ENCODE assay signal across 23 cellular contexts in genomic region chr18:70200286-70200685, GRCh38. TPM values are rescaled to one million over a fixed set of nuclear protein-coding genes. Genes with fewer than 3 reads are reported as not detected.
DNase-seq lines count a peak whose midpoint lies in the region; FAIRE-seq and TF ChIP-seq lines count a peak whose summit lies in the region.
"Had no signal": no experiment of that assay in that cellular context is flagged by ENCODE, and none has a peak within 500 bp of the region (broad histone marks: within the 10 kb centered on the region; RNA-seq: fewer than 3 reads in every experiment).

No MANE protein-coding gene starts in this region.

- H4K20me1 ChIP-seq in neural progenitor cell (ENCODE audit: low read depth), result no peaks in the 10 kb centered on the region

- H3F3A ChIP-seq in neural progenitor cell (ENCODE audit: low read depth), result peaks cover 7% of the 10 kb centered on the region

- peak; percentile 100 for FAIRE-seq in D721Med (lab: Jason Lieb, UNC)
- FAIRE-seq: A549, G401.6, GM12892, H1 had no signal

- no peak for TF ChIP-seq CTCF in D721Med (IDR thresholded peaks at IDR 0.05; ENCODE audit: insufficient read depth, missing control alignments)
- no peak for TF ChIP-seq CTCF in WERI-Rb-1 (IDR thresholded peaks at IDR 0.05; ENCODE audit: low read depth, low read length)
- no peak for TF ChIP-seq CTCF in neural progenitor cell (IDR thresholded peaks at IDR 0.05)

- H3K27ac Mint-ChIP-seq in neural progenitor cell, result no peak overlapping the region
- H3K27ac Mint-ChIP-seq: CD14-positive monocyte; CD4-positive, alpha-beta T cell had no signal

- H3K4me3 ChIP-seq in WERI-Rb-1 (ENCODE audit: low read depth, low read length) (no peak overlapping the region), neural progenitor cell (no peak overlapping the region)
- H3K4me3 ChIP-seq: A549; BLaER1 treated with 17β-estradiol and CSF1 and Interleukin-3, amounts not matched to agents 10 nM and 100 nM; GM23248 had no signal

- H3K27ac ChIP-seq in WERI-Rb-1, result peak overlapping the region; percentile 57
- no peak overlapping the region for H3K27ac ChIP-seq in neural progenitor cell
- H3K27ac ChIP-seq: BLaER1 treated with 17β-estradiol and CSF1 and Interleukin-3, amounts not matched to agents 10 nM and 100 nM; GM23248 had no signal

- no peaks in the 10 kb centered on the region for H3K27me3 ChIP-seq in WERI-Rb-1 (ENCODE audit: insufficient read depth, low read depth, severe bottlenecking)
- H3K27me3 ChIP-seq in neural progenitor cell, result no peaks in the 10 kb centered on the region
- H3K27me3 ChIP-seq: BE2C; BLaER1 treated with 17β-estradiol and CSF1 and Interleukin-3, amounts not matched to agents 10 nM and 100 nM had no signal

- peaks cover 7% of the 10 kb centered on the region for H3K4me1 ChIP-seq in neural progenitor cell
- H3K4me1 ChIP-seq: BE2C had no signal

- peaks cover 21% of the 10 kb centered on the region for H3K79me2 ChIP-seq in neural progenitor cell (ENCODE audit: low read depth)

- H3K36me3 ChIP-seq in WERI-Rb-1 (peaks cover 29% of the 10 kb centered on the region), neural progenitor cell (peaks cover 10% of the 10 kb centered on the region)
- H3K36me3 ChIP-seq: BE2C had no signal

- no peak overlapping the region for H3K9ac ChIP-seq in neural progenitor cell
- H3K9ac ChIP-seq: BLaER1 treated with 17β-estradiol and CSF1 and Interleukin-3, amounts not matched to agents 10 nM and 100 nM; GM23248 had no signal

- H3K27me3 Mint-ChIP-seq in neural progenitor cell (ENCODE audit: insufficient read depth, low read depth), result no peaks in the 10 kb centered on the region
- H3K27me3 Mint-ChIP-seq: CD4-positive, alpha-beta T cell; CD8-positive, alpha-beta memory T cell had no signal

- no peak overlapping the region for H2AFZ ChIP-seq in neural progenitor cell (replicated peaks)
- H2AFZ ChIP-seq: GM23248 had no signal

- no peak overlapping the region for H3K4me2 ChIP-seq in neural progenitor cell
- H3K4me2 ChIP-seq: A549; BLaER1 treated with 17β-estradiol and CSF1 and Interleukin-3, amounts not matched to agents 10 nM and 100 nM had no signal

- H3K9me3 ChIP-seq in WERI-Rb-1 (ENCODE audit: severe bottlenecking) (no peaks in the 10 kb centered on the region), neural progenitor cell (ENCODE audit: low read depth) (no peaks in the 10 kb centered on the region)
- H3K9me3 ChIP-seq: A549; BE2C; BLaER1 treated with 17β-estradiol and CSF1 and Interleukin-3, amounts not matched to agents 10 nM and 100 nM had no signal

- DNase-seq in D721Med (ENCODE audit: insufficient read length, low spot score), result peak; percentile 77
- DNase-seq in NCI-H82 (lab: John Stamatoyannopoulos, UW), result peak; percentile 91
- DNase-seq in WERI-Rb-1, result peak; percentile 24
- no peak for DNase-seq in anterior cingulate cortex (lab: John Stamatoyannopoulos, UW)
- DNase-seq in SHP77 treated with DMSO at 0.1 percent for 48 hours (lab: John Stamatoyannopoulos, UW), result no peak
- DNase-seq in neural progenitor cell (ENCODE audit: low spot score), result no peak
- DNase-seq: 8988T; ACHN; AML-193; BE2C; CD4-positive, alpha-beta T cell; CD8-positive, alpha-beta memory T cell; DMS153; DND-41; GM23248; H7; HCEC 1CT had no signal

- H3K36me3 Mint-ChIP-seq in neural progenitor cell, result peaks cover 3% of the 10 kb centered on the region

- H3K4me1 Mint-ChIP-seq in neural progenitor cell, result peaks cover 14% of the 10 kb centered on the region

- H3K4me3 Mint-ChIP-seq in neural progenitor cell, result no peak overlapping the region
- H3K4me3 Mint-ChIP-seq: CD14-positive monocyte; CD4-positive, alpha-beta T cell had no signal

- no peaks in the 10 kb centered on the region for H3K9me3 Mint-ChIP-seq in neural progenitor cell
- H3K9me3 Mint-ChIP-seq: CD14-positive monocyte; CD4-positive, alpha-beta T cell; CD8-positive, alpha-beta memory T cell had no signal

RNA-seq across cellular contexts. Expression of gene RTTN, which starts 5.2 kb away (rescaled TPM):
- 44.4 and 52.4 TPM in 2 replicates for total RNA-seq in neural progenitor cell (ENCODE audit: low replicate concordance)

Comparison
In these comparisons a context has a peak if more than half of its experiments do, and no peak if none do; other contexts are left out.
1. DNase-seq: peak in D721Med (single experiment), NCI-H82 (single experiment) and WERI-Rb-1 (single experiment); none in anterior cingulate cortex (0 of 58), SHP77 treated with DMSO at 0.1 percent for 48 hours (single experiment) and neural progenitor cell (single experiment).